Comparison of ENCODE assay signal across 8 cellular contexts in the genomic region with DNA sequence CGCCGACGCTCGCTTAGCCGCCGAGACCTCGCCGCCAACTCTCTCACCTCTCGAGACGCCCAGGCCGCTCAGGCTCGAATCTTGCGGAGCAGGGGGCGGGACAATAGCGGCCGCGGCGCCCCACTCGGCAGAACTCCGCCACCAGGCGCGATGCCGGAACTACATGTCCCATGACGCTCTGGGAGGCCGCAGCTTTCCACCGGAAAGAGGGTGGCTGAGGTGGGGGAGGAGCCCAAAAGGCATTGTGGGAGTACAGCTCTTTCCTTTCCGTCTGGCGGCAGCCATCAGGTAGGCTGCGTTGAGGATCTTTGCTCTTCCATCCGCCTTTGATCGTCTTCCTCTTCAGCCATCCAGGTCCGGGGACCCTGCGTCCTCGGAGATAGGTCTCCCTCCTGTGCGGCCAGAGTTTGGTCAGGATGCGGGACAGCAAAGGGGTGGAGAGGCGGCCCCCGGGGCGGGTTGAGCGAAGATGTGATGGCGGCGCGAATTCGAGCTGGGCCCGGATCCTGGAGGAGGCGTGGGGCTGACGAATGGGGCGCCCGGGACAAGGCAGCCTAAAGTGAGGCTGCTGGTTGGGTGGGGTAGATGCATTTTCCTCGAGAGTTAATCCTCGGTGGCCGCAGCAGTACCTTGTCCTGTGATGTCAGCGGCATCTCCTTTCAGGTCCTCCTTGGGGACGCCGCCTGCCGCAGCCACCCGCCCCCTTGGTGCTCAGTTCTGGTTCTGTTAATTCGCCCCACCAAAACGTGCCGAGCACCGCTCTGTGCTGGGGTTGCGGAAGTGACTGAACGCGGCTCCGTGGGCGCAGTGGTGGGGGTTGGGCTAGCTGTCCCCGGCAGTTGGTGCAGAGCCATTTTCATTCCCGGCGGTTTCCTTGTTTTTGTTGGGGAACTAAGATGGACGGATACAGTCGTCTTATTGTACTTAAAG. TPM values are rescaled to one million over a fixed set of nuclear protein-coding genes. Genes with fewer than 3 reads are reported as not detected.
DNase-seq lines count a peak whose midpoint lies in the region; ATAC-seq and TF ChIP-seq lines count a peak whose summit lies in the region.

Gene NKIRAS1 (minus strand): TSS at position 105 of the 930 bp plus-strand sequence. CDS start 6,086 bp downstream, outside the sequence.
Gene RPL15 (plus strand): TSS at position 247 of the 930 bp plus-strand sequence. CDS start 728 bp downstream, outside the sequence.

- peak; percentile 97 to 98 (median 97) for DNase-seq in CD4-positive, alpha-beta memory T cell
- DNase-seq in NCI-H82 treated with DMSO at 0.1 percent for 48 hours (lab: John Stamatoyannopoulos, UW; ENCODE audit: unreplicated experiment): peak; percentile 88
- peak; percentile 98 for DNase-seq in activated CD8-positive, alpha-beta T cell treated with anti-CD3 and anti-CD28 coated beads for 36 hours
- DNase-seq in lung (ENCODE audit: low spot score): peak; percentile 98
- DNase-seq in stimulated activated CD4-positive, alpha-beta T cell treated with anti-CD3 and anti-CD28 coated beads, TNF-alpha, amount 100 ng/mL, for 4 hours (ENCODE audit: low read depth in 3 of 3): peak; percentile 88 to 95 (median 93)

- POLR2A ChIA-PET in CD4-positive, alpha-beta memory T cell (lab: Charles Lee; ENCODE audit: partially characterized antibody): interaction anchor here (0.6 to 4.9 kb wide), 33 partner anchors 8 to 1866 kb away, joined by 3 to 142 read pairs (median 4); partner anchors contain the start of genes NGLY1 and NR1D2
- POLR2A ChIA-PET in activated CD8-positive, alpha-beta T cell treated with anti-CD3 and anti-CD28 coated beads for 36 hours (lab: Charles Lee): interaction anchor here (0.6 to 5.0 kb wide), 41 partner anchors 8 to 714 kb away, joined by 3 to 60 read pairs (median 4); partner anchors contain the start of genes NR1D2, UBE2E1 and UBE2E2

- ATAC-seq in GM19438 (IDR thresholded peaks at IDR 0.05; ENCODE audit: low read depth, unreplicated experiment): peak; percentile 92
- peak; percentile 77 for ATAC-seq in HG03575 (IDR thresholded peaks at IDR 0.05; ENCODE audit: extremely low read depth, insufficient number of reproducible peaks, low FRiP score, unreplicated experiment)
- peak; percentile 96 for ATAC-seq in activated CD8-positive, alpha-beta T cell treated with anti-CD3 and anti-CD28 coated beads for 36 hours
- ATAC-seq in lung (ENCODE audit: insufficient read depth, low FRiP score): peak; percentile 97

- peak; percentile 64 for TF ChIP-seq CTCF in activated CD8-positive, alpha-beta T cell treated with anti-CD3 and anti-CD28 coated beads for 36 hours (IDR thresholded peaks at IDR 0.05)
- TF ChIP-seq CTCF in lung (IDR thresholded peaks at IDR 0.05; ENCODE audit: control extremely low read depth, extremely low read depth): peak; percentile 35

- peak within 1 kb of the TSS; percentile 89 to 90 for H3K4me3 ChIP-seq in CD4-positive, alpha-beta memory T cell (ENCODE audit: low read length in 2 of 2)
- H3K4me3 ChIP-seq in ectodermal cell (ENCODE audit: insufficient read depth, low read depth, low read length) (peak within 1 kb of the TSS; percentile 97), lung (peak within 1 kb of the TSS; percentile 89)

- H3K9me3 ChIP-seq in CD4-positive, alpha-beta memory T cell (ENCODE audit: control insufficient read depth in 1 of 2, low read length in 2 of 2): no peaks in the 10 kb centered on the region
- H3K9me3 ChIP-seq in ectodermal cell (ENCODE audit: control insufficient read depth, low read length) (no peaks in the 10 kb centered on the region), lung (ENCODE audit: control insufficient read depth in 2 of 2, insufficient read depth in 1 of 2, low read length in 1 of 2) (no peaks in the 10 kb centered on the region)

- 0% methylated on average over 71 of the region's 71 CpGs for WGBS in ectodermal cell, 2 experiments
- WGBS in lung, 2 donors: 0% methylated on average over 71 of the region's 71 CpGs

- H3K27me3 Mint-ChIP-seq in CD4-positive, alpha-beta memory T cell: peaks cover 0 to 4% of the 10 kb centered on the region in 2 donors
- H3K27me3 Mint-ChIP-seq in activated CD8-positive, alpha-beta T cell treated with anti-CD3 and anti-CD28 coated beads for 36 hours: peaks cover 2% of the 10 kb centered on the region

- intact Hi-C loops in CD4-positive, alpha-beta memory T cell (cut with micrococcal nuclease): loop anchor here (1.0 to 10.0 kb wide), 4 partner anchors 28 to 1748 kb away; partner anchors contain the start of genes NR1D2, TOP2B and UBE2E1
- intact Hi-C loops in activated CD8-positive, alpha-beta T cell treated with anti-CD3 and anti-CD28 coated beads for 36 hours (cut with micrococcal nuclease): loop anchor here (2.0 to 10.0 kb wide), 2 partner anchors 28 to 112 kb away; partner anchors contain the start of genes NR1D2 and UBE2E1

- H3K36me3 Mint-ChIP-seq in CD4-positive, alpha-beta memory T cell: peaks cover 29 to 52% of the 10 kb centered on the region in 2 donors
- peaks cover 46% of the 10 kb centered on the region for H3K36me3 Mint-ChIP-seq in activated CD8-positive, alpha-beta T cell treated with anti-CD3 and anti-CD28 coated beads for 36 hours (ENCODE audit: low read depth)

- peaks cover 28 to 66% (median 40%) of the 10 kb centered on the region in 4 donors for H3K4me1 Mint-ChIP-seq in CD4-positive, alpha-beta memory T cell
- H3K4me1 Mint-ChIP-seq in activated CD8-positive, alpha-beta T cell treated with anti-CD3 and anti-CD28 coated beads for 36 hours (ENCODE audit: low read depth): peaks cover 38% of the 10 kb centered on the region

- peaks cover 37% of the 10 kb centered on the region for H3K4me1 ChIP-seq in CD4-positive, alpha-beta memory T cell (ENCODE audit: insufficient read depth, low read length)
- H3K4me1 ChIP-seq in ectodermal cell (ENCODE audit: control insufficient read depth, insufficient read depth, low read length) (peaks cover 10% of the 10 kb centered on the region), lung (ENCODE audit: control insufficient read depth in 2 of 2, insufficient read depth in 2 of 2, low read length in 2 of 2) (peaks cover 3 to 10% of the 10 kb centered on the region in 2 donors)

- H3K27me3 ChIP-seq in CD4-positive, alpha-beta memory T cell (ENCODE audit: insufficient read depth, low read length): no peaks in the 10 kb centered on the region
- H3K27me3 ChIP-seq in ectodermal cell (ENCODE audit: control insufficient read depth, insufficient read depth, low read length, poor library complexity, severe bottlenecking) (no peaks in the 10 kb centered on the region), lung (ENCODE audit: control insufficient read depth, insufficient read depth) (no peaks in the 10 kb centered on the region)

- H3K9me3 Mint-ChIP-seq in CD4-positive, alpha-beta memory T cell: no peaks in the 10 kb centered on the region
- no peaks in the 10 kb centered on the region for H3K9me3 Mint-ChIP-seq in activated CD8-positive, alpha-beta T cell treated with anti-CD3 and anti-CD28 coated beads for 36 hours

- CTCF ChIA-PET in CD4-positive, alpha-beta memory T cell (lab: Charles Lee; ENCODE audit: partially characterized antibody): interaction anchor here (0.9 to 1.5 kb wide), 5 partner anchors 23 to 29 kb away, joined by 4 to 9 read pairs (median 4); no protein-coding TSS in a partner anchor
- CTCF ChIA-PET in activated CD8-positive, alpha-beta T cell treated with anti-CD3 and anti-CD28 coated beads for 36 hours (lab: Charles Lee): interaction anchor here (0.9 to 1.2 kb wide), 4 partner anchors 10 to 29 kb away, joined by 3 read pairs; no protein-coding TSS in a partner anchor

- peak within 1 kb of the TSS; percentile 94 for H3K27ac ChIP-seq in CD4-positive, alpha-beta memory T cell (ENCODE audit: low read depth, low read length)
- H3K27ac ChIP-seq in ectodermal cell (ENCODE audit: insufficient read depth, low read depth, low read length, poor library complexity, severe bottlenecking) (peak within 1 kb of the TSS; percentile 80), lung (ENCODE audit: low read depth in 1 of 2, low read length in 1 of 2) (peak within 1 kb of the TSS; percentile 93 to 95)

- peak within 1 kb of the TSS; percentile 98 to 99 (median 99) for H3K4me3 Mint-ChIP-seq in CD4-positive, alpha-beta memory T cell
- peak within 1 kb of the TSS; percentile 99 for H3K4me3 Mint-ChIP-seq in activated CD8-positive, alpha-beta T cell treated with anti-CD3 and anti-CD28 coated beads for 36 hours

- H3K27ac Mint-ChIP-seq in CD4-positive, alpha-beta memory T cell: peak within 1 kb of the TSS; percentile 92 to 100 (median 98)
- H3K27ac Mint-ChIP-seq in activated CD8-positive, alpha-beta T cell treated with anti-CD3 and anti-CD28 coated beads for 36 hours: peak within 1 kb of the TSS; percentile 99

- peaks cover 23% of the 10 kb centered on the region for H3K36me3 ChIP-seq in CD4-positive, alpha-beta memory T cell (ENCODE audit: insufficient read depth, low read length)
- H3K36me3 ChIP-seq in ectodermal cell (ENCODE audit: control insufficient read depth, insufficient read depth, low read length): peaks cover 16% of the 10 kb centered on the region
- H3K36me3 ChIP-seq in lung (ENCODE audit: control insufficient read depth in 2 of 2, insufficient read depth in 2 of 2, low read length in 2 of 2): peaks cover 11 to 13% of the 10 kb centered on the region in 2 donors

RNA-seq across cellular contexts. Expression of gene NKIRAS1, which starts in this region (rescaled TPM):
- total RNA-seq in CD4-positive, alpha-beta memory T cell: 1 to 10 TPM; 5.2 to 5.3 TPM
- polyA plus RNA-seq in CD4-positive, alpha-beta memory T cell: 1 to 10 TPM; 3.4 to 3.8 TPM
- 1 to 10 TPM; 3.6 to 3.9 TPM for total RNA-seq in activated CD8-positive, alpha-beta T cell treated with anti-CD3 and anti-CD28 coated beads for 36 hours
- polyA plus RNA-seq in ectodermal cell (2013, experiment 1 of 4): 8.8 TPM
- 9.8 TPM for polyA plus RNA-seq in ectodermal cell (2013, experiment 2 of 4)
- 6.9 TPM for polyA plus RNA-seq in ectodermal cell (2013, experiment 3 of 4)
- 8.9 TPM for polyA plus RNA-seq in ectodermal cell (2013, experiment 4 of 4)
- total RNA-seq in lung: 10 to 100 TPM in 1 of 2 donors, 1 to 10 TPM in 1; 9.8 to 17.1 TPM
- polyA plus RNA-seq in lung: 1 to 10 TPM; 6.7 to 8.4 TPM

RNA-seq across cellular contexts. Expression of gene RPL15, which starts in this region (rescaled TPM):
- 1,000 to 10,000 TPM; 1,856 to 2,010 TPM for total RNA-seq in CD4-positive, alpha-beta memory T cell
- polyA plus RNA-seq in CD4-positive, alpha-beta memory T cell: 1,000 to 10,000 TPM; 4,646 to 4,720 TPM
- 1,000 to 10,000 TPM; 2,671 to 2,747 TPM for total RNA-seq in activated CD8-positive, alpha-beta T cell treated with anti-CD3 and anti-CD28 coated beads for 36 hours
- polyA plus RNA-seq in ectodermal cell (2013, experiment 1 of 4): 4,045 TPM
- 4,224 TPM for polyA plus RNA-seq in ectodermal cell (2013, experiment 2 of 4)
- polyA plus RNA-seq in ectodermal cell (2013, experiment 3 of 4): 3,979 TPM
- 4,396 TPM for polyA plus RNA-seq in ectodermal cell (2013, experiment 4 of 4)
- total RNA-seq in lung: 1,000 to 10,000 TPM; 1,285 to 2,047 TPM
- polyA plus RNA-seq in lung: 1,000 to 10,000 TPM; 2,571 to 3,372 TPM

Comparison
In these comparisons a context has a peak if more than half of its experiments do, and no peak if none do; other contexts are left out.
1. Peak in every context shown above with its lines: DNase-seq, ATAC-seq, H3K4me3 ChIP-seq and H3K27ac ChIP-seq.